9 cellular contexts compared by ENCODE assay signal in genomic region chr2:100976634-100977391, GRCh38. TPM values are rescaled to one million over a fixed set of nuclear protein-coding genes. Genes with fewer than 3 reads are reported as not detected.
DNase-seq lines count a peak whose midpoint lies in the region; ATAC-seq, FAIRE-seq and TF ChIP-seq lines count a peak whose summit lies in the region.
"Had no signal": no experiment of that assay in that cellular context is flagged by ENCODE, and none has a peak within 500 bp of the region (broad histone marks: within the 10 kb centered on the region; RNA-seq: fewer than 3 reads in every experiment).

No MANE protein-coding gene starts in this region.

- ATAC-seq in GM19395 (IDR thresholded peaks at IDR 0.05; ENCODE audit: unreplicated experiment) = peak; percentile 94
- ATAC-seq in HG03378 (IDR thresholded peaks at IDR 0.05; ENCODE audit: unreplicated experiment) = peak; percentile 71
- no peak for ATAC-seq in upper lobe of left lung (ENCODE audit: low FRiP score in 2 of 2)

- peak overlapping the region; percentile 93 for H3K4me2 ChIP-seq in BLaER1

- peak overlapping the region; percentile 29; the same call in 1 of the 2 replicates for H3K4me3 ChIP-seq in BLaER1
- no peak overlapping the region for H3K4me3 ChIP-seq in upper lobe of left lung

- TF ChIP-seq EP300 in upper lobe of left lung (IDR thresholded peaks at IDR 0.05) = no peak

- no peak for TF ChIP-seq POLR2A in upper lobe of left lung (IDR thresholded peaks at IDR 0.05)

- peak; percentile 13 for DNase-seq in germinal center (ENCODE audit: low spot score)
- DNase-seq in urothelium cell line (ENCODE audit: low spot score) = no peak
- DNase-seq in SIG-M5 (lab: John Stamatoyannopoulos, UW) = no peak
- no peak for DNase-seq in NCI-H1694 treated with DMSO at 0.1 percent for 48 hours (lab: John Stamatoyannopoulos, UW)
- DNase-seq in upper lobe of left lung = no peak
- DNase-seq: CD4-positive, CD25-positive, alpha-beta regulatory T cell had no signal

- H3K36me3 ChIP-seq in BLaER1 (no peaks in the 10 kb centered on the region), upper lobe of left lung (peaks cover 0 to 21% (median 2%) of the 10 kb centered on the region in 4 donors)

- H3K9ac ChIP-seq in BLaER1 = peak overlapping the region; percentile 61

- peak overlapping the region; percentile 82 for H3K27ac ChIP-seq in BLaER1
- no peak overlapping the region for H3K27ac ChIP-seq in upper lobe of left lung

- H3K4me1 ChIP-seq in BLaER1 (peaks cover 68% of the 10 kb centered on the region), upper lobe of left lung (no peaks in the 10 kb centered on the region)

- TF ChIP-seq CTCF in upper lobe of left lung (IDR thresholded peaks at IDR 0.05) = no peak

- FAIRE-seq in urothelium cell line (lab: Jason Lieb, UNC) = no peak

- H3K27me3 ChIP-seq in BLaER1 (no peaks in the 10 kb centered on the region), upper lobe of left lung (no peaks in the 10 kb centered on the region)

- H3K9me3 ChIP-seq in BLaER1 (no peaks in the 10 kb centered on the region), upper lobe of left lung (no peaks in the 10 kb centered on the region)

- H4K20me1 ChIP-seq in BLaER1 = no peaks in the 10 kb centered on the region

- WGBS in upper lobe of left lung, 2 donors = 88 to 89% methylated on average over 19 of the region's 19 CpGs

RNA-seq across cellular contexts. Expression of gene RPL31, which starts 25.3 kb away (rescaled TPM):
- total RNA-seq in upper lobe of left lung = 1,000 to 10,000 TPM in 4 of 6 donors, 100 to 1,000 TPM in 2; 422 to 1,166 (median 1,010) TPM

Comparison
In these comparisons a context has a peak if more than half of its experiments do, and no peak if none do; other contexts are left out.
1. ATAC-seq: peak in GM19395 (single experiment) and HG03378 (single experiment); none in upper lobe of left lung (0 of 2).